Comparison of ENCODE assay signal across 8 cellular contexts in genomic region chr10:14954001-14954770, GRCh38. TPM values are rescaled to one million over a fixed set of nuclear protein-coding genes. Genes with fewer than 3 reads are reported as not detected.
DNase-seq lines count a peak whose midpoint lies in the region; ATAC-seq and TF ChIP-seq lines count a peak whose summit lies in the region.

Gene DCLRE1C, minus strand, starts transcription at chr10:14954096. Its CDS starts 86 bp downstream, at chr10:14954010.

- no peaks in the 10 kb centered on the region for H3K9me3 ChIP-seq in SK-N-SH

- H3K4me1 ChIP-seq in SK-N-SH (ENCODE audit: control insufficient read depth in 1 of 2, insufficient read depth in 2 of 2, low read depth in 1 of 2, low read length in 1 of 2) = peaks cover 7 to 10% of the 10 kb centered on the region in 2 experiments; a peak in 2 of 4 replicates

- peaks cover 46% of the 10 kb centered on the region for H3K79me2 ChIP-seq in SK-N-SH (ENCODE audit: insufficient read depth)

- H3K27ac ChIP-seq in SK-N-SH (ENCODE audit: low read depth in 2 of 2, low read length in 1 of 2) = peak within 1 kb of the TSS; percentile 79 to 90

- no peaks in the 10 kb centered on the region for H4K20me1 ChIP-seq in SK-N-SH (ENCODE audit: insufficient read depth)

- TF ChIP-seq RAD21 in SK-N-SH (IDR thresholded peaks at IDR 0.05; ENCODE audit: low read length) = no peak

- CTCF ChIA-PET in GM10248 (lab: Yijun Ruan, JAX) (interaction anchor here (1.0 to 3.0 kb wide), 7 partner anchors 11 to 417 kb away, joined by 3 to 13 read pairs (median 5); partner anchors contain the start of gene SUV39H2), SK-N-SH (lab: Yijun Ruan, JAX) (interaction anchor here (1.1 to 2.8 kb wide), 7 partner anchors 8 to 455 kb away, joined by 3 to 12 read pairs (median 5); no protein-coding TSS in a partner anchor)

- peak within 1 kb of the TSS; percentile 81 for H3K9ac ChIP-seq in SK-N-SH

- H3K4me2 ChIP-seq in SK-N-SH = peak within 1 kb of the TSS; percentile 88

- under 1% methylated on average over 22 of the region's 45 CpGs for WGBS in SK-N-SH (ENCODE audit: low lambda C conversion rate)

- H3K27me3 ChIP-seq in SK-N-SH (ENCODE audit: insufficient read depth) = no peaks in the 10 kb centered on the region

- ATAC-seq in HG02610 (IDR thresholded peaks at IDR 0.05; ENCODE audit: unreplicated experiment) = peak; percentile 84

- peak within 1 kb of the TSS; percentile 72 to 90 for H3K4me3 ChIP-seq in SK-N-SH (ENCODE audit: low read depth in 2 of 2, low read length in 1 of 2)

- TF ChIP-seq EP300 in SK-N-SH (IDR thresholded peaks at IDR 0.05; ENCODE audit: borderline replicate concordance in 1 of 2, low read depth in 1 of 2, low read length in 1 of 2) = no peak

- TF ChIP-seq CTCF in GM10248 (IDR thresholded peaks at IDR 0.05; ENCODE audit: control extremely low read depth, extremely low read depth, low read depth, missing control alignments) (no peak), SK-N-SH (IDR thresholded peaks at IDR 0.05) (no peak)

- H3F3A ChIP-seq in SK-N-SH (replicated peaks; ENCODE audit: insufficient read depth) = peaks cover 14% of the 10 kb centered on the region

- DNase-seq in GM10248 (ENCODE audit: extremely low spot score) (peak; percentile 91), NCI-H1092 (lab: John Stamatoyannopoulos, UW) (peak; percentile 83), SK-N-SH (peak; percentile 95), germinal center (ENCODE audit: low spot score) (peak; percentile 92), nucleus accumbens (lab: John Stamatoyannopoulos, UW) (peak; percentile 17 to 94 (median 84)), superior temporal gyrus (ENCODE audit: extremely low spot score) (peak; percentile 92)
- DNase-seq in activated naive CD4-positive, alpha-beta T cell treated with anti-CD3 and anti-CD28 coated beads, Interleukin-2, amount 50 U/mL, for 16 hours = peak; percentile 87

- POLR2A ChIA-PET in GM10248 (lab: Yijun Ruan, JAX) (interaction anchor here (0.7 to 1.8 kb wide), 2 partner anchors 76 to 1777 kb away, joined by 4 read pairs; partner anchors contain the start of gene SUV39H2), SK-N-SH (lab: Yijun Ruan, JAX) (interaction anchor here (0.5 to 2.6 kb wide), 4 partner anchors 52 to 268 kb away, joined by 3 to 12 read pairs (median 4); partner anchors contain the start of gene SUV39H2)

- peak within 1 kb of the TSS; percentile 82 for H2AFZ ChIP-seq in SK-N-SH (ENCODE audit: low read depth)

- H3K9me2 ChIP-seq in SK-N-SH = no peaks in the 10 kb centered on the region

- H3K36me3 ChIP-seq in SK-N-SH (replicated peaks in 1 of 2; ENCODE audit: control insufficient read depth in 1 of 2, insufficient read depth in 2 of 2, low read length in 1 of 2) = peaks cover 0 to 7% of the 10 kb centered on the region in 2 experiments

TF ChIP-seq in SK-N-SH, 30 proteins besides CTCF, POLR2A, EP300 and RAD21 (continues in another document):
- no peak for TF ChIP-seq NFIC (IDR thresholded peaks at IDR 0.05; ENCODE audit: borderline replicate concordance)
- TF ChIP-seq TCF12 (IDR thresholded peaks at IDR 0.05) = no peak; the same call in 1 of the 2 replicates
- TF ChIP-seq RCOR1 (IDR thresholded peaks at IDR 0.05; ENCODE audit: low read length) = no peak
- no peak for TF ChIP-seq REST (IDR thresholded peaks at IDR 0.05; ENCODE audit: low read depth, low read length)
- TF ChIP-seq FOXM1 (IDR thresholded peaks at IDR 0.05; ENCODE audit: low read depth) = peak; percentile 96
- TF ChIP-seq MEF2A (IDR thresholded peaks at IDR 0.05; ENCODE audit: borderline replicate concordance, low read depth) = no peak
- peak; percentile 72 for TF ChIP-seq RFX5 (IDR thresholded peaks at IDR 0.05; ENCODE audit: low read length)
- TF ChIP-seq MAX (IDR thresholded peaks at IDR 0.05; ENCODE audit: low read depth) = peak; percentile 99
- TF ChIP-seq TEAD4 (IDR thresholded peaks at IDR 0.05; ENCODE audit: borderline replicate concordance, insufficient read depth) = 0 out of 2 replicates have a peak, but pooled peaks have one; percentile 12
- no peak for TF ChIP-seq GATA2 (CRISPR knock-in tag; IDR thresholded peaks at IDR 0.05)
- peak; percentile 28; the same call in 1 of the 2 replicates for TF ChIP-seq ZBTB33 (IDR thresholded peaks at IDR 0.05; ENCODE audit: borderline replicate concordance, low read depth)
- TF ChIP-seq ELF1 (IDR thresholded peaks at IDR 0.05) = peak; percentile 93
- peak; percentile 48 for TF ChIP-seq CHD2 (IDR thresholded peaks at IDR 0.05; ENCODE audit: low read length, partially characterized antibody)
- TF ChIP-seq YY1 (IDR thresholded peaks at IDR 0.05; ENCODE audit: low read depth) = no peak
- TF ChIP-seq MXI1 (IDR thresholded peaks at IDR 0.05; ENCODE audit: low read depth, low read length) = peak; percentile 79
- 0 out of 2 replicates have a peak, but pooled peaks have one; percentile 63 for TF ChIP-seq SIN3A (IDR thresholded peaks at IDR 0.05; ENCODE audit: borderline replicate concordance, low read depth, low read length)
- TF ChIP-seq FOSL2 (IDR thresholded peaks at IDR 0.05; ENCODE audit: borderline replicate concordance, low read depth) = no peak
- no peak for TF ChIP-seq NRF1 (IDR thresholded peaks at IDR 0.05; ENCODE audit: low read depth, low read length)
- no peak for TF ChIP-seq RXRA (IDR thresholded peaks at IDR 0.05; ENCODE audit: borderline replicate concordance, low read depth)
- no peak for TF ChIP-seq JUND (IDR thresholded peaks at IDR 0.05)
- TF ChIP-seq EZH2phosphoT487 (IDR thresholded peaks at IDR 0.05; ENCODE audit: borderline replicate concordance, low read depth) = no peak
- TF ChIP-seq PBX3 (IDR thresholded peaks at IDR 0.05) = peak; percentile 21; the same call in 1 of the 2 replicates
- peak; percentile 89 for TF ChIP-seq POLR2AphosphoS5 (IDR thresholded peaks at IDR 0.05; ENCODE audit: low read depth, low read length)
- peak; percentile 78 for TF ChIP-seq GABPA (IDR thresholded peaks at IDR 0.05; ENCODE audit: low read depth)
- TF ChIP-seq TAF1 (IDR thresholded peaks at IDR 0.05; ENCODE audit: borderline replicate concordance, low read depth, low read length) = no peak; the same call in 1 of the 2 replicates

RNA-seq across cellular contexts. Expression of gene DCLRE1C, which starts in this region (rescaled TPM):
- polyA plus RNA-seq in SK-N-SH (2012; rRNA removed) = 2.5 and 3.0 TPM in 2 replicates
- polyA plus RNA-seq in SK-N-SH (2012; cell fraction: cytosol; rRNA removed) = 2.6 TPM in 2 replicates
- polyA plus RNA-seq in SK-N-SH (2012; cell fraction: nucleus; rRNA removed) = 4.2 and 9.4 TPM in 2 replicates

Comparison
In these comparisons a context has a peak if more than half of its experiments do, and no peak if none do; other contexts are left out.
1. Peak in every context shown above with its lines: DNase-seq, ATAC-seq, H3K4me3 ChIP-seq and H3K27ac ChIP-seq.